In genomic region chr9:32348289-32348688, GRCh38 we compare ENCODE assay signal across 21 cellular contexts.
"Had no signal": no experiment of that assay in that cellular context is flagged by ENCODE, and none has a peak within 500 bp of the region (broad histone marks: within the 10 kb centered on the region; RNA-seq: fewer than 3 reads in every experiment).

No MANE protein-coding gene starts in this region.

- H3K4me2 ChIP-seq: hepatocyte had no signal

- H3K9me3 ChIP-seq: esophagus squamous epithelium, tibial artery had no signal

- H3K4me3 ChIP-seq: dorsolateral prefrontal cortex, esophagus squamous epithelium, hepatocyte, tibial artery had no signal

- H3K27me3 ChIP-seq: dorsolateral prefrontal cortex, esophagus squamous epithelium, foreskin keratinocyte, hepatocyte, tibial artery had no signal

- H3K4me1 ChIP-seq: tibial artery had no signal

- H3K79me2 ChIP-seq: hepatocyte had no signal

- ATAC-seq: activated CD4-positive, CD25-positive, alpha-beta regulatory T cell treated with anti-CD3 and anti-CD28 coated beads, Interleukin-2, amount 50 U/mL, for 24 hours; activated CD8-positive, alpha-beta memory T cell treated with anti-CD3 and anti-CD28 coated beads, Interleukin-2, amount 10 ng/mL, durations not matched to agents 7 days and 5 days; activated CD8-positive, alpha-beta T cell treated with anti-CD3 and anti-CD28 coated beads for 36 hours; foreskin keratinocyte; left ventricle myocardium superior; natural killer cell treated with Interleukin-12 subunit alpha and Interleukin-12 subunit beta and Interleukin-15 and Interleukin-18, amount 100 ng/mL, for 72 hours; stimulated activated naive CD8-positive, alpha-beta T cell treated with anti-CD3 and anti-CD28 coated beads, Interleukin-15, Interleukin-2, amounts not matched to agents 100 U/mL and 50 U/mL, for 24 hours had no signal

- H3K27ac ChIP-seq: dorsolateral prefrontal cortex, esophagus squamous epithelium, foreskin keratinocyte, hepatocyte, tibial artery, VCaP had no signal

- H3K36me3 ChIP-seq: esophagus squamous epithelium, tibial artery had no signal

- FAIRE-seq: colon had no signal

- H2AFZ ChIP-seq: hepatocyte had no signal

- DNase-seq: activated CD4-positive, alpha-beta T cell treated with anti-CD3 and anti-CD28 coated beads, Interleukin-2, amount 10 ng/mL, durations not matched to agents 7 days and 5 days; activated CD8-positive, alpha-beta memory T cell treated with anti-CD3 and anti-CD28 coated beads, Interleukin-2, amount 10 ng/mL, durations not matched to agents 7 days and 5 days; activated CD8-positive, alpha-beta T cell treated with anti-CD3 and anti-CD28 coated beads for 36 hours; activated effector memory CD4-positive, alpha-beta T cell treated with anti-CD3 and anti-CD28 coated beads, Interleukin-2, amount 50 U/mL, for 16 hours; activated naive CD4-positive, alpha-beta T cell treated with anti-CD3 and anti-CD28 coated beads, Interleukin-2, amount 10 ng/mL, durations not matched to agents 7 days and 5 days; activated T-cell treated with anti-CD3 and anti-CD28 coated beads for 4 hours; anterior cingulate cortex; dorsolateral prefrontal cortex; esophagus squamous epithelium; glutamatergic neuron; left ventricle myocardium superior; midbrain; stimulated activated CD4-positive, alpha-beta T cell treated with anti-CD3 and anti-CD28 coated beads, Interleukin-4, amount 100 ng/mL, for 4 hours; stimulated activated naive CD8-positive, alpha-beta T cell treated with anti-CD3 and anti-CD28 coated beads, Interleukin-15, Interleukin-2, amounts not matched to agents 100 U/mL and 50 U/mL, for 24 hours; tibial artery had no signal
